In the genomic region with DNA sequence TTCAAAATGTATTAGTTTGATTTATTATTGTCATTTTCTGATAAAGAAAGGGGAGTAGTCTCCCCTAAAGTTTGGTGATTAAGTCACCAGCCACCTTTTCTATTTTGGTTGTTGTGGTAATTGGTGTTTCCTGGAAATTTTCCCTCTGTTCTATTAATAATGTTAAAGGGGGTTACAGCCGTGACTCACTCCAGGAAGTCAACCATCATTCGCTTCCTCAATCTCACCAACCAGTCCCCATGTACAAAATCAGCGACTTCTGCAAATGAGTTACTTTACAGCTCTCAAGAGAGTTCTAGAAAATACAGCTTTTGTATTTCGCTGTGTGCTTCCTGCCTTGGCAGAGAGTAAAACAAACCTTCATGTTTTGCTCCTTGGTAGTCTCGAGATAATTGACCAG, we compare ENCODE assay signal across 8 cellular contexts.
A peak's percentile ranks its signal among the peaks of the same experiment; 100 is the strongest.
DNase-seq lines count a peak whose midpoint lies in the region; ATAC-seq and TF ChIP-seq lines count a peak whose summit lies in the region.

No MANE protein-coding gene starts in this region.

- peak overlapping the region; percentile 78 for H3K27ac Mint-ChIP-seq in T-helper 17 cell

- POLR2A ChIA-PET in PC-3 (lab: Charles Lee; ENCODE audit: unreplicated experiment), result interaction anchor here (0.6 kb wide), 1 partner anchor 578 kb away, joined by 3 read pairs; no protein-coding TSS in a partner anchor

- H3K79me2 ChIP-seq in PC-3 (ENCODE audit: low read length), result no peaks in the 10 kb centered on the region

- no peak overlapping the region for H3K4me2 ChIP-seq in PC-3 (ENCODE audit: low read length)

- H3K9me3 ChIP-seq in T-helper 17 cell (ENCODE audit: control insufficient read depth, low read length, poor library complexity, severe bottlenecking) (no peaks in the 10 kb centered on the region), upper lobe of right lung (no peaks in the 10 kb centered on the region), PC-3 (ENCODE audit: low read length) (no peaks in the 10 kb centered on the region)

- CTCF ChIA-PET in PC-3 (lab: Charles Lee), result no interaction called here

- no peaks in the 10 kb centered on the region for H4K20me1 ChIP-seq in PC-3 (ENCODE audit: low read length)

- no peak overlapping the region for H3K9ac ChIP-seq in PC-3 (ENCODE audit: low read length)

- TF ChIP-seq CTCF in upper lobe of right lung (IDR thresholded peaks at IDR 0.05) (no peak), PC-3 (conservative IDR thresholded peaks at IDR 0.05; ENCODE audit: low read depth, low read length) (no peak)

- H3K27me3 ChIP-seq in upper lobe of right lung (no peaks in the 10 kb centered on the region), PC-3 (ENCODE audit: low read length) (no peaks in the 10 kb centered on the region)

- no peak overlapping the region for H3K4me3 ChIP-seq in upper lobe of right lung
- H3K4me3 ChIP-seq in PC-3 (ENCODE audit: low read length), result no peak overlapping the region

- peak; percentile 92 for ATAC-seq in HG03095 (IDR thresholded peaks at IDR 0.05; ENCODE audit: unreplicated experiment)
- ATAC-seq in T-helper 17 cell, result peak; percentile 95
- peak; percentile 63 for ATAC-seq in left ventricle myocardium superior
- ATAC-seq in upper lobe of right lung, result peak; percentile 93
- no peak for ATAC-seq in PC-3

- DNase-seq in activated gamma-delta T cell treated with Interleukin-2 at 50 U/mL for 16 hours, result peak; percentile 27
- no peak for DNase-seq in activated gamma-delta T cell (lab: John Stamatoyannopoulos, UW)
- no peak for DNase-seq in T-helper 17 cell
- DNase-seq in left ventricle myocardium superior, result no peak
- no peak for DNase-seq in upper lobe of right lung
- DNase-seq in PC-3, result no peak
- no peak for DNase-seq in foreskin melanocyte

- peak overlapping the region; percentile 55 for H3K4me3 Mint-ChIP-seq in T-helper 17 cell

- H2AFZ ChIP-seq in PC-3 (ENCODE audit: low read length), result no peak overlapping the region

- no peaks in the 10 kb centered on the region for H3K36me3 ChIP-seq in upper lobe of right lung
- H3K36me3 ChIP-seq in PC-3 (ENCODE audit: low read depth, low read length), result no peaks in the 10 kb centered on the region

- BruUV-seq in PC-3 (replicated peaks; lab: Mats Ljungman, UMichigan), result no TSS peak

- no peaks in the 10 kb centered on the region for H3K9me2 ChIP-seq in PC-3 (replicated peaks; ENCODE audit: low read length)

- peaks cover 26% of the 10 kb centered on the region for H3K4me1 Mint-ChIP-seq in T-helper 17 cell

- H3K36me3 Mint-ChIP-seq in T-helper 17 cell (ENCODE audit: low read depth), result no peaks in the 10 kb centered on the region

- H3K27me3 Mint-ChIP-seq in T-helper 17 cell, result no peaks in the 10 kb centered on the region

- no peaks in the 10 kb centered on the region for H3F3A ChIP-seq in PC-3 (ENCODE audit: low read length, unreplicated experiment)

- H3K27ac ChIP-seq in upper lobe of right lung, result peak overlapping the region; percentile 43
- H3K27ac ChIP-seq in PC-3 (ENCODE audit: low read length), result no peak overlapping the region

- intact Hi-C loops in left ventricle myocardium superior (cut with micrococcal nuclease), result no loop called here
- intact Hi-C loops in upper lobe of right lung (cut with DNase I), result no loop called here
- intact Hi-C loops in PC-3 (cut with micrococcal nuclease), result no loop called here

- peaks cover 19% of the 10 kb centered on the region for H3K4me1 ChIP-seq in upper lobe of right lung
- peaks cover 20% of the 10 kb centered on the region; the same call in 1 of the 2 replicates for H3K4me1 ChIP-seq in PC-3 (ENCODE audit: insufficient read depth, low read length)
